ENCODE assay signal across 8 cellular contexts in genomic region chr6:32194825-32195651, GRCh38. TPM values are rescaled to one million over a fixed set of nuclear protein-coding genes. Genes with fewer than 3 reads are reported as not detected.
DNase-seq lines count a peak whose midpoint lies in the region; ATAC-seq lines count a peak whose summit lies in the region.

No MANE protein-coding gene starts in this region.

- H3K27me3 Mint-ChIP-seq in activated CD4-positive, alpha-beta T cell treated with anti-CD3 and anti-CD28 coated beads, Interleukin-2, amount 10 ng/mL, durations not matched to agents 24 days and 14 days: no peaks in the 10 kb centered on the region

- H3K4me1 Mint-ChIP-seq in activated CD4-positive, alpha-beta T cell treated with anti-CD3 and anti-CD28 coated beads, Interleukin-2, amount 10 ng/mL, durations not matched to agents 24 days and 14 days: peaks cover 43% of the 10 kb centered on the region

- no peaks in the 10 kb centered on the region for H3K36me3 ChIP-seq in SK-N-MC (ENCODE audit: insufficient read depth, low read length)
- no peaks in the 10 kb centered on the region for H3K36me3 ChIP-seq in effector memory CD4-positive, alpha-beta T cell (ENCODE audit: control insufficient read depth, insufficient read depth, low read length)

- ATAC-seq in HG03565 (IDR thresholded peaks at IDR 0.05; ENCODE audit: unreplicated experiment) (peak; percentile 63), GM19035 (IDR thresholded peaks at IDR 0.05; ENCODE audit: unreplicated experiment) (no peak), HG03025 (IDR thresholded peaks at IDR 0.05; ENCODE audit: low FRiP score, unreplicated experiment) (no peak)

- H3K9ac ChIP-seq in SK-N-MC (ENCODE audit: insufficient read length): peak overlapping the region; percentile 83

- H3K27ac ChIP-seq in SK-N-MC: peak overlapping the region; percentile 97
- peak overlapping the region; percentile 92 for H3K27ac ChIP-seq in effector memory CD4-positive, alpha-beta T cell (ENCODE audit: insufficient read depth, low read length, poor library complexity, severe bottlenecking)

- H3K9me3 ChIP-seq in SK-N-MC (ENCODE audit: low read depth, low read length): no peaks in the 10 kb centered on the region
- H3K9me3 ChIP-seq in effector memory CD4-positive, alpha-beta T cell (ENCODE audit: control insufficient read depth, low read length): no peaks in the 10 kb centered on the region

- peak overlapping the region; percentile 98 for H3K4me3 Mint-ChIP-seq in activated CD4-positive, alpha-beta T cell treated with anti-CD3 and anti-CD28 coated beads, Interleukin-2, amount 10 ng/mL, durations not matched to agents 24 days and 14 days

- intact Hi-C loops in activated CD4-positive, alpha-beta T cell treated with anti-CD3 and anti-CD28 coated beads, Interleukin-2, amount 10 ng/mL, durations not matched to agents 24 days and 14 days (cut with micrococcal nuclease): loop anchor here (1.0 to 10.0 kb wide), 9 partner anchors 17 to 1980 kb away; partner anchors contain the start of genes FKBPL, PPT2, PSMB9 and RGL2

- peak; percentile 83 for DNase-seq in activated CD4-positive, alpha-beta T cell treated with anti-CD3 and anti-CD28 coated beads, Interleukin-2, amount 10 ng/mL, durations not matched to agents 24 days and 14 days
- DNase-seq in activated CD4-positive, alpha-beta T cell treated with anti-CD3 and anti-CD28 coated beads for 1 hour: no peak
- DNase-seq in SK-N-MC (ENCODE audit: low read depth, low spot score) (no peak), myocyte (ENCODE audit: low read depth) (peak; percentile 66)
- DNase-seq in effector memory CD4-positive, alpha-beta T cell: no peak

- peaks cover 13% of the 10 kb centered on the region for H3K36me3 Mint-ChIP-seq in activated CD4-positive, alpha-beta T cell treated with anti-CD3 and anti-CD28 coated beads, Interleukin-2, amount 10 ng/mL, durations not matched to agents 24 days and 14 days (ENCODE audit: low read depth)

- peak overlapping the region; percentile 87 for H3K4me3 ChIP-seq in SK-N-MC
- peak overlapping the region; percentile 83 for H3K4me3 ChIP-seq in effector memory CD4-positive, alpha-beta T cell (ENCODE audit: insufficient read depth, low read depth, low read length, poor library complexity, severe bottlenecking)

- no peaks in the 10 kb centered on the region for H3K9me3 Mint-ChIP-seq in activated CD4-positive, alpha-beta T cell treated with anti-CD3 and anti-CD28 coated beads, Interleukin-2, amount 10 ng/mL, durations not matched to agents 24 days and 14 days

- H3K4me1 ChIP-seq in effector memory CD4-positive, alpha-beta T cell (ENCODE audit: control insufficient read depth, insufficient read depth, low read length, poor library complexity, severe bottlenecking): peaks cover 30% of the 10 kb centered on the region

- peak overlapping the region; percentile 96 for H3K27ac Mint-ChIP-seq in activated CD4-positive, alpha-beta T cell treated with anti-CD3 and anti-CD28 coated beads, Interleukin-2, amount 10 ng/mL, durations not matched to agents 24 days and 14 days

- no peaks in the 10 kb centered on the region for H3K27me3 ChIP-seq in effector memory CD4-positive, alpha-beta T cell (replicated peaks; ENCODE audit: control insufficient read depth, insufficient read depth, low read length, poor library complexity, severe bottlenecking)

RNA-seq across cellular contexts. Expression of gene GPSM3, which starts 2.6 kb away (rescaled TPM):
- total RNA-seq in activated CD4-positive, alpha-beta T cell treated with anti-CD3 and anti-CD28 coated beads, Interleukin-2, amount 10 ng/mL, durations not matched to agents 24 days and 14 days: 81.1 and 82.4 TPM in 2 replicates
- total RNA-seq in myocyte: 0.27 TPM in 1 of 2 replicates, not detected in the other
- 0.79 TPM for polyA plus RNA-seq in myocyte (2012)

RNA-seq across cellular contexts. Expression of gene PBX2, which starts 5.0 kb away (rescaled TPM):
- total RNA-seq in activated CD4-positive, alpha-beta T cell treated with anti-CD3 and anti-CD28 coated beads, Interleukin-2, amount 10 ng/mL, durations not matched to agents 24 days and 14 days: 88.1 and 92.7 TPM in 2 replicates
- total RNA-seq in myocyte: 25.1 and 29.0 TPM in 2 replicates
- 45.6 TPM for polyA plus RNA-seq in myocyte (2012)

RNA-seq across cellular contexts. Expression of gene AGER, which starts 11.0 kb away (rescaled TPM):
- total RNA-seq in activated CD4-positive, alpha-beta T cell treated with anti-CD3 and anti-CD28 coated beads, Interleukin-2, amount 10 ng/mL, durations not matched to agents 24 days and 14 days: 20.7 and 24.1 TPM in 2 replicates
- total RNA-seq in myocyte: 0.86 and 0.88 TPM in 2 replicates
- polyA plus RNA-seq in myocyte (2012): 2.9 TPM

RNA-seq across cellular contexts. Expression of gene RNF5, which starts 16.8 kb away (rescaled TPM):
- 59.9 and 62.6 TPM in 2 replicates for total RNA-seq in activated CD4-positive, alpha-beta T cell treated with anti-CD3 and anti-CD28 coated beads, Interleukin-2, amount 10 ng/mL, durations not matched to agents 24 days and 14 days
- total RNA-seq in myocyte: 70.9 and 78.1 TPM in 2 replicates
- polyA plus RNA-seq in myocyte (2012): 87.1 TPM

RNA-seq across cellular contexts. Expression of gene AGPAT1, which starts 19.2 kb away (rescaled TPM):
- 31.4 and 32.6 TPM in 2 replicates for total RNA-seq in activated CD4-positive, alpha-beta T cell treated with anti-CD3 and anti-CD28 coated beads, Interleukin-2, amount 10 ng/mL, durations not matched to agents 24 days and 14 days
- total RNA-seq in myocyte: 68.2 and 79.2 TPM in 2 replicates
- polyA plus RNA-seq in myocyte (2012): 93.8 TPM

Comparison
In these comparisons a context has a peak if more than half of its experiments do, and no peak if none do; other contexts are left out.
1. DNase-seq: peak in activated CD4-positive, alpha-beta T cell treated with anti-CD3 and anti-CD28 coated beads, Interleukin-2, amount 10 ng/mL, durations not matched to agents 24 days and 14 days (single experiment) and myocyte (single experiment); none in activated CD4-positive, alpha-beta T cell treated with anti-CD3 and anti-CD28 coated beads for 1 hour (single experiment), SK-N-MC (single experiment) and effector memory CD4-positive, alpha-beta T cell (0 of 3).
2. RNA of gene GPSM3, which starts 2.6 kb away (total RNA-seq): 81.1 to 82.4 TPM in activated CD4-positive, alpha-beta T cell treated with anti-CD3 and anti-CD28 coated beads, Interleukin-2, amount 10 ng/mL, durations not matched to agents 24 days and 14 days; 0.27 TPM in myocyte; every median in the first group is over 10 times any median in the second.
3. RNA of gene AGER, which starts 11.0 kb away (total RNA-seq): 20.7 to 24.1 TPM in activated CD4-positive, alpha-beta T cell treated with anti-CD3 and anti-CD28 coated beads, Interleukin-2, amount 10 ng/mL, durations not matched to agents 24 days and 14 days; 0.86 to 0.88 TPM in myocyte; every median in the first group is over 10 times any median in the second.